ENCODE assay signal across 17 cellular contexts in genomic region chr12:84201976-84202375, GRCh38.
DNase-seq lines count a peak whose midpoint lies in the region; ATAC-seq and TF ChIP-seq lines count a peak whose summit lies in the region.
"Had no signal": no experiment of that assay in that cellular context is flagged by ENCODE, and none has a peak within 500 bp of the region (broad histone marks: within the 10 kb centered on the region; RNA-seq: fewer than 3 reads in every experiment).

No MANE protein-coding gene starts in this region.

- H3K36me3 ChIP-seq in prostate gland = no peaks in the 10 kb centered on the region

- no peaks in the 10 kb centered on the region for H3K27me3 ChIP-seq in CD4-positive, alpha-beta T cell (ENCODE audit: control insufficient read depth, insufficient read depth, low read length)
- no peaks in the 10 kb centered on the region for H3K27me3 ChIP-seq in prostate gland (replicated peaks; ENCODE audit: insufficient read depth)

- no peaks in the 10 kb centered on the region for H3K4me1 ChIP-seq in prostate gland (replicated peaks)

- intact Hi-C loops in CD4-positive, alpha-beta T cell (cut with DNase I, micrococcal nuclease) = no loop called here
- intact Hi-C loops in prostate gland (cut with DNase I) = no loop called here

- no peak overlapping the region for H3K27ac Mint-ChIP-seq in CD4-positive, alpha-beta T cell
- H3K27ac Mint-ChIP-seq: CD4-positive, alpha-beta memory T cell; IgD-negative memory B cell had no signal

- ATAC-seq in GM21381 (IDR thresholded peaks at IDR 0.05; ENCODE audit: unreplicated experiment) (no peak), GM18867 (IDR thresholded peaks at IDR 0.05; ENCODE audit: unreplicated experiment) (no peak)
- no peak for ATAC-seq in CD4-positive, alpha-beta T cell (ENCODE audit: poor library complexity)

- no peak for TF ChIP-seq POLR2A in prostate gland (IDR thresholded peaks at IDR 0.05)

- WGBS in prostate gland = 44% methylated on average over 2 of the region's 2 CpGs

- DNase-seq in DMS 273 treated with DMSO at 0.1 percent for 48 hours (lab: John Stamatoyannopoulos, UW) (peak; percentile 21), NCI-H2171 (lab: John Stamatoyannopoulos, UW) (peak; percentile 72), choroid plexus epithelial cell (ENCODE audit: low read depth) (peak; percentile 29), non-pigmented ciliary epithelial cell (ENCODE audit: low read depth) (peak; percentile 13), prostate gland (ENCODE audit: low spot score) (no peak)
- DNase-seq in CD4-positive, alpha-beta T cell = no peak
- DNase-seq: ACHN; CD4-positive, alpha-beta memory T cell; GF-D8; NCI-H1930; NCI-H226; NCI-H524 treated with DMSO at 0.1 percent for 48 hours; SIG-M5; T-helper 2 cell had no signal

- no peak for TF ChIP-seq CTCF in choroid plexus epithelial cell (conservative IDR thresholded peaks at IDR 0.05; ENCODE audit: low read depth, low read length)
- TF ChIP-seq CTCF in CD4-positive, alpha-beta T cell (IDR thresholded peaks at IDR 0.05) = no peak
- TF ChIP-seq CTCF in prostate gland (IDR thresholded peaks at IDR 0.05) = no peak

- H3K4me3 ChIP-seq in choroid plexus epithelial cell (ENCODE audit: low read depth, low read length) (no peak overlapping the region), prostate gland (no peak overlapping the region)

- H3K27me3 Mint-ChIP-seq in CD4-positive, alpha-beta T cell = no peaks in the 10 kb centered on the region
- H3K27me3 Mint-ChIP-seq: CD4-positive, alpha-beta memory T cell; IgD-negative memory B cell had no signal

- H3K9me3 ChIP-seq in CD4-positive, alpha-beta T cell (ENCODE audit: control insufficient read depth, low read length) = no peaks in the 10 kb centered on the region
- no peaks in the 10 kb centered on the region for H3K9me3 ChIP-seq in prostate gland

- H3K36me3 Mint-ChIP-seq in CD4-positive, alpha-beta T cell (ENCODE audit: low read depth) = no peaks in the 10 kb centered on the region
- H3K36me3 Mint-ChIP-seq: CD4-positive, alpha-beta memory T cell; IgD-negative memory B cell had no signal

- no peak overlapping the region for H3K4me3 Mint-ChIP-seq in CD4-positive, alpha-beta T cell
- H3K4me3 Mint-ChIP-seq: CD4-positive, alpha-beta memory T cell; IgD-negative memory B cell had no signal

- POLR2A ChIA-PET in CD4-positive, alpha-beta T cell (lab: Charles Lee) = no interaction called here

- H3K9me3 Mint-ChIP-seq in CD4-positive, alpha-beta T cell = peaks cover 4% of the 10 kb centered on the region

- CTCF ChIA-PET in CD4-positive, alpha-beta T cell (lab: Charles Lee) = no interaction called here

- H3K4me1 Mint-ChIP-seq in CD4-positive, alpha-beta T cell (ENCODE audit: low read depth) = no peaks in the 10 kb centered on the region
- H3K4me1 Mint-ChIP-seq: CD4-positive, alpha-beta memory T cell; IgD-negative memory B cell had no signal

- no peak overlapping the region for H3K27ac ChIP-seq in CD4-positive, alpha-beta T cell (ENCODE audit: low read depth, low read length)
- no peak overlapping the region for H3K27ac ChIP-seq in prostate gland

Comparison
In these comparisons a context has a peak if more than half of its experiments do, and no peak if none do; other contexts are left out.
1. DNase-seq: peak in DMS 273 treated with DMSO at 0.1 percent for 48 hours (single experiment), NCI-H2171 (single experiment), choroid plexus epithelial cell (single experiment) and non-pigmented ciliary epithelial cell (single experiment); none in CD4-positive, alpha-beta T cell (0 of 10) and prostate gland (single experiment).